Comparison of ENCODE assay signal across 18 cellular contexts in the genomic region with DNA sequence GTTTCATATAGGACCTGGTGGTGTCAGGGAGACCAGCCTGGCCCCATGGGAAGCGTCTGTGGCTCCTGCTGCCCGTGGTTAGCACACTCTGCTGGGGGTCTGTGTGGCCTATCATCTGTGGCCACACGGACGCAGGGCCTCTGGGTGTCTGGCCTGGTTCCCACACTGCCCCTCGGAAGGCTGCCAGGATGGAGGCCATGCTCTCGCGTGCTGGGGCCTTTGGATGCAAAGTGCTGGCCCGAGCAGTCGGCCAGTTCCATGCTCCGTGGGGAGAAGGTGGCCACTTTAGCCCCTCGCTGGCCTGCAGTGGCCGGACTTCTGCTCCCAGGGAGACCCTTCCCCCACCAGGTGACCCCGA.
"Had no signal": no experiment of that assay in that cellular context is flagged by ENCODE, and none has a peak within 500 bp of the region (broad histone marks: within the 10 kb centered on the region; RNA-seq: fewer than 3 reads in every experiment).

No MANE protein-coding gene starts in this region.

- DNase-seq: activated CD4-positive, alpha-beta T cell treated with anti-CD3 and anti-CD28 coated beads, Interleukin-2, amount 50 U/mL, for 1 hour; activated gamma-delta T cell; activated naive CD8-positive, alpha-beta T cell treated with anti-CD3 and anti-CD28 coated beads for 36 hours; effector memory CD4-positive, alpha-beta T cell; heart right ventricle; SIG-M5; testis had no signal

- ATAC-seq: heart right ventricle; left colon; naive thymus-derived CD8-positive, alpha-beta T cell; T-helper 17 cell had no signal

- H3K4me2 ChIP-seq: smooth muscle cell had no signal

- H3K27ac ChIP-seq: epithelial cell of prostate, heart right ventricle, neutrophil, right atrium auricular region, testis had no signal

- H3K27ac Mint-ChIP-seq: activated naive CD8-positive, alpha-beta T cell treated with anti-CD3 and anti-CD28 coated beads for 36 hours; brain; memory B cell; naive thymus-derived CD8-positive, alpha-beta T cell; stimulated activated naive CD8-positive, alpha-beta T cell treated with anti-CD3 and anti-CD28 coated beads, Interleukin-15, Interleukin-2, amounts not matched to agents 100 ng/mL and 50 ng/mL, for 24 hours; T-helper 17 cell had no signal

- H3K4me3 ChIP-seq: heart right ventricle, right atrium auricular region, smooth muscle cell, testis had no signal

- H3K4me1 ChIP-seq: right atrium auricular region, testis had no signal

- H3K4me3 Mint-ChIP-seq: activated naive CD8-positive, alpha-beta T cell treated with anti-CD3 and anti-CD28 coated beads for 36 hours; brain; central memory CD8-positive, alpha-beta T cell; memory B cell; naive thymus-derived CD8-positive, alpha-beta T cell; stimulated activated naive CD8-positive, alpha-beta T cell treated with anti-CD3 and anti-CD28 coated beads, Interleukin-15, Interleukin-2, amounts not matched to agents 100 ng/mL and 50 ng/mL, for 24 hours; T-helper 17 cell had no signal

- H3K36me3 ChIP-seq: right atrium auricular region had no signal

- H3K4me1 Mint-ChIP-seq: activated naive CD8-positive, alpha-beta T cell treated with anti-CD3 and anti-CD28 coated beads for 36 hours; central memory CD8-positive, alpha-beta T cell; memory B cell; T-helper 17 cell had no signal

- H3K27me3 Mint-ChIP-seq: activated naive CD8-positive, alpha-beta T cell treated with anti-CD3 and anti-CD28 coated beads for 36 hours; central memory CD8-positive, alpha-beta T cell; naive thymus-derived CD8-positive, alpha-beta T cell; stimulated activated naive CD8-positive, alpha-beta T cell treated with anti-CD3 and anti-CD28 coated beads, Interleukin-15, Interleukin-2, amounts not matched to agents 100 ng/mL and 50 ng/mL, for 24 hours; T-helper 17 cell had no signal

- H3K27me3 ChIP-seq: neutrophil, right atrium auricular region, testis had no signal

- H3K9me3 ChIP-seq: neutrophil, testis had no signal

- H3K36me3 Mint-ChIP-seq: brain had no signal
